In the genomic region with DNA sequence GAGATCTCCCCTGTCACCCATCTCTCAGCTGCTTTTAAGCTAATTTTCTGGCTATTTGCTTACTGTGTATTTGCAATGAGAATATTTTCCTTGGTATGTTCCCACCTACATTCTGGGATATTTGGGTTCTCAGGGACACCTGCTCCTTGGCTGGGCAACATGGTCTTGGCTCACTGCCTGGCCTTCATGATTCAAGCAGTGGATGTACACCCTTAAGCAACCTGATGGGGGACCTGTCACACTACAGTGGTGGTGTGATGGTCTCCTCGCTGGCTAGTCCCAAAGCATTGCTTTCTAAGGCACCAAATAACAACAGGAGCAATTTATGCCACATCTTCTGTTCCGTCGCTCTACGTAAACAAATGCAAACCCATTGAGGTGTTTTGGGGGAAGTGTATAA, we compare ENCODE assay signal across 31 cellular contexts.
"Had no signal": no experiment of that assay in that cellular context is flagged by ENCODE, and none has a peak within 500 bp of the region (broad histone marks: within the 10 kb centered on the region; RNA-seq: fewer than 3 reads in every experiment).

No MANE protein-coding gene starts in this region.

- H3K9me3 ChIP-seq: adrenal gland, body of pancreas, breast epithelium, MG63 had no signal

- H3K4me1 ChIP-seq: breast epithelium had no signal

- H3K27ac ChIP-seq: adrenal gland, body of pancreas, breast epithelium, coronary artery, PC-9, WERI-Rb-1 had no signal

- H3K27me3 ChIP-seq: adrenal gland, body of pancreas, breast epithelium, MG63 had no signal

- DNase-seq: activated CD4-positive, alpha-beta T cell treated with anti-CD3 and anti-CD28 coated beads for 1 hour; activated CD4-positive, alpha-beta T cell treated with anti-CD3 and anti-CD28 coated beads, Interleukin-2, amount 10 ng/mL, durations not matched to agents 7 days and 5 days; activated CD4-positive, alpha-beta T cell treated with anti-CD3 and anti-CD28 coated beads, Interleukin-2, amount 50 U/mL, for 48 hours; activated CD4-positive, CD25-positive, alpha-beta regulatory T cell; activated CD8-positive, alpha-beta T cell treated with anti-CD3 and anti-CD28 coated beads, Interleukin-2, amount 10 ng/mL, durations not matched to agents 7 days and 5 days; activated gamma-delta T cell treated with Interleukin-2 at 50 U/mL for 16 hours; activated naive CD4-positive, alpha-beta T cell treated with anti-CD3 and anti-CD28 coated beads for 36 hours; activated T-cell treated with anti-CD3 and anti-CD28 coated beads, Interleukin-2, amount 50 U/mL, for 24 hours; Kasumi-1; KBM-7; NCI-H1048; NCI-H1417; NCI-H146; NCI-H187; NCI-H2029 treated with DMSO at 0.1 percent for 48 hours; NCI-H2107; NCI-H2171; NCI-H510A; NCI-H82; NK-92 treated with Interleukin-12 subunit alpha and Interleukin-12 subunit beta, amount 100 ng/mL, for 24 hours; PC-9; Right ventricle myocardium superior; T1000; WERI-Rb-1 had no signal

- H3K4me3 Mint-ChIP-seq: activated CD4-positive, alpha-beta T cell treated with anti-CD3 and anti-CD28 coated beads, Interleukin-2, amount 10 ng/mL, durations not matched to agents 7 days and 5 days; activated CD8-positive, alpha-beta T cell treated with anti-CD3 and anti-CD28 coated beads, Interleukin-2, amount 10 ng/mL, durations not matched to agents 7 days and 5 days; activated naive CD4-positive, alpha-beta T cell treated with anti-CD3 and anti-CD28 coated beads for 36 hours; activated T-cell treated with anti-CD3 and anti-CD28 coated beads, Interleukin-2, amount 50 U/mL, for 24 hours; activated T-helper 1 cell treated with anti-CD3 and anti-CD28 coated beads, Interleukin-12 subunit alpha, Interleukin-12 subunit beta, Interleukin-2, Interleukin-4 antibody, amounts not matched to agents 30 ng/mL and 10 ng/mL and 1 ng/mL, durations not matched to agents 14 hours and 24 hours and 36 hours had no signal

- H2AFZ ChIP-seq: PC-9 had no signal

- H3K27ac Mint-ChIP-seq: activated CD4-positive, alpha-beta T cell treated with anti-CD3 and anti-CD28 coated beads, Interleukin-2, amount 10 ng/mL, durations not matched to agents 7 days and 5 days; activated CD8-positive, alpha-beta T cell treated with anti-CD3 and anti-CD28 coated beads, Interleukin-2, amount 10 ng/mL, durations not matched to agents 7 days and 5 days; activated naive CD4-positive, alpha-beta T cell treated with anti-CD3 and anti-CD28 coated beads for 36 hours; activated naive CD4-positive, alpha-beta T cell treated with anti-CD3 and anti-CD28 coated beads, Interleukin-2, amount 50 U/mL, for 72 hours; activated T-cell treated with anti-CD3 and anti-CD28 coated beads, Interleukin-2, amount 50 U/mL, for 24 hours; activated T-helper 1 cell treated with anti-CD3 and anti-CD28 coated beads, Interleukin-12 subunit alpha, Interleukin-12 subunit beta, Interleukin-2, Interleukin-4 antibody, amounts not matched to agents 30 ng/mL and 10 ng/mL and 1 ng/mL, durations not matched to agents 14 hours and 24 hours and 36 hours had no signal

- H3K4me3 ChIP-seq: adrenal gland, body of pancreas, breast epithelium, coronary artery, MG63, PC-9 had no signal

- H3K36me3 ChIP-seq: adrenal gland, breast epithelium, MG63, WERI-Rb-1 had no signal

- H3K4me2 ChIP-seq: PC-9 had no signal
